ENCODE assay signal across 1 cellular context in the genomic region with DNA sequence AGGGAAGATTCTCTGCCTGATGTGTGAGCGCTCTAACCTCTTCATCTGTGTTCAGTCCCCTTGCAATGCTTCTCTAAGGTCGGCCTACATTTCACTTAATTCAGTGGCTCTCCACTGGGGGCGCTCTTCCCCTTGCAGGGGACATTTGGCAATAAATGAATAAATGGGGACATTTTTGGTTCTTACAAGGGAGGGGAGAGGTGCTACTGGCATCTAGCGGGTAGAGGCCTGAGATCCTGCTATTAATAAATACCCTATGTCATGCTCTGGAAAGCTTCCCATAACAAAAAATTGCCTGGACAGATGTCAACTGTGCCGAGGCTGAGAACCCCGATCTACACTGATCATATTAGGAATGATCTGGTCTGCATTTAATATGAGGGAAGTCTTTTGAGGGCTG.
TF ChIP-seq lines count a peak whose summit lies in the region.

No MANE protein-coding gene starts in this region.

TF ChIP-seq in H1, 55 proteins besides CTCF, POLR2A, EP300 and RAD21:
- TF ChIP-seq GABPA (IDR thresholded peaks at IDR 0.05; ENCODE audit: borderline replicate concordance, insufficient read depth, low read length) = peak; percentile 31; the same call in 1 of the 2 replicates
- TF ChIP-seq POLR2AphosphoS5 (IDR thresholded peaks at IDR 0.05; ENCODE audit: low read depth, low read length) = peak; percentile 47; the same call in 1 of the 2 replicates
- TF ChIP-seq CBX8 (IDR thresholded peaks at IDR 0.05; ENCODE audit: borderline replicate concordance, low read depth, low read length) = no peak
- TF ChIP-seq CEBPB (IDR thresholded peaks at IDR 0.05; ENCODE audit: low read depth, low read length) = no peak
- TF ChIP-seq SIN3A (conservative IDR thresholded peaks at IDR 0.05 in 1 of 2, IDR thresholded peaks at IDR 0.05 in 1 of 2; ENCODE audit: low read depth in 1 of 2, low read length in 2 of 2) = no peak
- TF ChIP-seq NANOG (IDR thresholded peaks at IDR 0.05; ENCODE audit: insufficient read depth, low read depth, low read length, poor library complexity, severe bottlenecking) = peak; percentile 39
- TF ChIP-seq RNF2 (IDR thresholded peaks at IDR 0.05; ENCODE audit: borderline replicate concordance, low read depth, low read length, missing control alignments, poor library complexity, severe bottlenecking) = no peak
- TF ChIP-seq TEAD4 (IDR thresholded peaks at IDR 0.05; ENCODE audit: low read depth, low read length) = 0 out of 2 replicates have a peak, but pooled peaks have one; percentile 10
- no peak for TF ChIP-seq TCF12 (IDR thresholded peaks at IDR 0.05; ENCODE audit: low read depth, low read length)
- TF ChIP-seq SAP30 (IDR thresholded peaks at IDR 0.05; ENCODE audit: insufficient read depth, insufficient replicate concordance, low read length) = no peak
- TF ChIP-seq BRCA1 (IDR thresholded peaks at IDR 0.05; ENCODE audit: low read depth, low read length) = no peak
TF ChIP-seq in H1: peak in this region for 4.
